Comparison of ENCODE assay signal across 8 cellular contexts in genomic region chr10:119120413-119120867, GRCh38. TPM values are rescaled to one million over a fixed set of nuclear protein-coding genes. Genes with fewer than 3 reads are reported as not detected.
DNase-seq lines count a peak whose midpoint lies in the region; ATAC-seq and TF ChIP-seq lines count a peak whose summit lies in the region.

No MANE protein-coding gene starts in this region.

- no peaks in the 10 kb centered on the region for H3K27me3 ChIP-seq in left ventricle myocardium inferior (ENCODE audit: low read depth)

- no peaks in the 10 kb centered on the region for H3K9me3 ChIP-seq in KOPT-K1 (ENCODE audit: insufficient read depth, low read length, poor library complexity, severe bottlenecking)
- H3K9me3 ChIP-seq in left ventricle myocardium inferior (replicated peaks) = no peaks in the 10 kb centered on the region

- H3K27ac ChIP-seq in KOPT-K1 (ENCODE audit: low read depth, low read length, poor library complexity, severe bottlenecking) (peak overlapping the region; percentile 46), left ventricle myocardium inferior (replicated peaks) (peak overlapping the region; percentile 73)

- H3K4me1 ChIP-seq in left ventricle myocardium inferior = peaks cover 15% of the 10 kb centered on the region

- 87 to 90% methylated on average over 4 of the region's 4 CpGs for WGBS in lower leg skin, 2 donors

- ATAC-seq in GM18499 (IDR thresholded peaks at IDR 0.05; ENCODE audit: insufficient read depth, unreplicated experiment) (peak; percentile 88), GM21723 (IDR thresholded peaks at IDR 0.05; ENCODE audit: unreplicated experiment) (peak; percentile 92)

- TF ChIP-seq CTCF in left ventricle myocardium inferior (IDR thresholded peaks at IDR 0.05; ENCODE audit: borderline replicate concordance) (no peak), lower leg skin (IDR thresholded peaks at IDR 0.05) (peak in 1 of 3 donors; percentile 25)

- DNase-seq in left ventricle myocardium inferior (no peak), lower leg skin (ENCODE audit: low spot score in 2 of 2) (no peak), SK-N-DZ (ENCODE audit: low spot score) (no peak), anterior cingulate cortex (lab: John Stamatoyannopoulos, UW) (no peak), DMS79 (lab: John Stamatoyannopoulos, UW) (no peak)

- no peak for TF ChIP-seq POLR2A in lower leg skin (IDR thresholded peaks at IDR 0.05)

- H3K4me3 ChIP-seq in left ventricle myocardium inferior = no peak overlapping the region
- H3K4me3 ChIP-seq in lower leg skin (ENCODE audit: low read depth, poor library complexity, severe bottlenecking) = no peak overlapping the region

- intact Hi-C loops in left ventricle myocardium inferior (cut with micrococcal nuclease) (no loop called here), lower leg skin (cut with DNase I; ENCODE audit: low total_unique reads) (no loop called here)

- H3K36me3 ChIP-seq in KOPT-K1 (ENCODE audit: insufficient read depth, low read length) (peaks cover 100% of the 10 kb centered on the region), left ventricle myocardium inferior (peaks cover 81% of the 10 kb centered on the region)

RNA-seq across cellular contexts. Expression of gene DENND10, which starts 16.5 kb away (rescaled TPM):
- total RNA-seq in left ventricle myocardium inferior (18.3 TPM), lower leg skin (10 to 100 TPM; 25.8 to 46.2 (median 40.5) TPM)
- 32.5 and 47.3 TPM in 2 replicates for polyA plus RNA-seq in SK-N-DZ (2014; cell fraction: cytosol; rRNA removed)
- polyA plus RNA-seq in SK-N-DZ (2014; cell fraction: nucleus; rRNA removed) = 32.4 and 46.4 TPM in 2 replicates

RNA-seq across cellular contexts. Expression of gene EIF3A, which starts 39.8 kb away (rescaled TPM):
- total RNA-seq in left ventricle myocardium inferior (103 TPM), lower leg skin (100 to 1,000 TPM; 105 to 138 (median 121) TPM)
- 56.2 and 60.4 TPM in 2 replicates for polyA plus RNA-seq in SK-N-DZ (2014; cell fraction: cytosol; rRNA removed)
- 38.7 and 57.2 TPM in 2 replicates for polyA plus RNA-seq in SK-N-DZ (2014; cell fraction: nucleus; rRNA removed)

RNA-seq across cellular contexts. Expression of gene SFXN4, which starts 45.1 kb away (rescaled TPM):
- total RNA-seq in left ventricle myocardium inferior (52.7 TPM), lower leg skin (10 to 100 TPM in 3 of 4 donors, 1 to 10 TPM in 1; 9.1 to 22.7 (median 16.0) TPM)
- 47.9 and 341 TPM in 2 replicates for polyA plus RNA-seq in SK-N-DZ (2014; cell fraction: cytosol; rRNA removed)
- polyA plus RNA-seq in SK-N-DZ (2014; cell fraction: nucleus; rRNA removed) = 126 and 295 TPM in 2 replicates

RNA-seq across cellular contexts. Expression of gene PRDX3, which starts 58.2 kb away (rescaled TPM):
- total RNA-seq in left ventricle myocardium inferior (301 TPM), lower leg skin (10 to 100 TPM; 35.7 to 70.7 (median 57.3) TPM)
- 438 and 453 TPM in 2 replicates for polyA plus RNA-seq in SK-N-DZ (2014; cell fraction: cytosol; rRNA removed)
- 217 and 287 TPM in 2 replicates for polyA plus RNA-seq in SK-N-DZ (2014; cell fraction: nucleus; rRNA removed)
